ENCODE assay signal across 1 cellular context in genomic region chr1:241847796-241848668, GRCh38.
TF ChIP-seq lines count a peak whose summit lies in the region.

Gene EXO1, plus strand, starts transcription at chr1:241848204. Its CDS starts 2,222 bp downstream, at chr1:241850426.

TF ChIP-seq in HepG2, 621 proteins besides CTCF, POLR2A, EP300 and RAD21 (continued from another document and continues in another):
- peak; percentile 26; the same call in 1 of the 2 replicates for TF ChIP-seq ZBTB26 (CRISPR knock-in tag; IDR thresholded peaks at IDR 0.05; ENCODE audit: borderline replicate concordance)
- TF ChIP-seq ZNF232 (CRISPR knock-in tag; IDR thresholded peaks at IDR 0.05; ENCODE audit: borderline replicate concordance) = no peak; the same call in 1 of the 2 replicates
- TF ChIP-seq SIN3B (IDR thresholded peaks at IDR 0.05; ENCODE audit: low read length) = peak; percentile 98
- no peak for TF ChIP-seq STAT5B (CRISPR knock-in tag; IDR thresholded peaks at IDR 0.05)
- peak; percentile 95 for TF ChIP-seq YEATS2 (CRISPR knock-in tag; IDR thresholded peaks at IDR 0.05; ENCODE audit: borderline replicate concordance)
- TF ChIP-seq ETV5 (CRISPR knock-in tag; IDR thresholded peaks at IDR 0.05; ENCODE audit: borderline replicate concordance) = 0 out of 2 replicates have a peak, but pooled peaks have one; percentile 42
- peak; percentile 81 for TF ChIP-seq PHF20 (CRISPR knock-in tag; IDR thresholded peaks at IDR 0.05)
- TF ChIP-seq ZNF264 (CRISPR knock-in tag; IDR thresholded peaks at IDR 0.05) = no peak
- peak; percentile 72; the same call in 1 of the 2 replicates for TF ChIP-seq ZNF878 (CRISPR knock-in tag; IDR thresholded peaks at IDR 0.05)
- TF ChIP-seq ATF7 (IDR thresholded peaks at IDR 0.05) = 0 out of 2 replicates have a peak, but pooled peaks have one; percentile 30
- peak; percentile 40; the same call in 1 of the 2 replicates for TF ChIP-seq ATF7 (CRISPR knock-in tag; IDR thresholded peaks at IDR 0.05)
- TF ChIP-seq CC2D1A (CRISPR knock-in tag; IDR thresholded peaks at IDR 0.05) = 0 out of 2 replicates have a peak, but pooled peaks have one; percentile 11
- TF ChIP-seq IRF2 (CRISPR knock-in tag; IDR thresholded peaks at IDR 0.05) = peak; percentile 65
- no peak for TF ChIP-seq MLX (CRISPR knock-in tag; IDR thresholded peaks at IDR 0.05)
- TF ChIP-seq TGIF2 (CRISPR knock-in tag; IDR thresholded peaks at IDR 0.05) = peak; percentile 84; the same call in 1 of the 2 replicates
- TF ChIP-seq ZUFSP (CRISPR knock-in tag; IDR thresholded peaks at IDR 0.05; ENCODE audit: borderline replicate concordance) = no peak
- TF ChIP-seq ZNF501 (CRISPR knock-in tag; IDR thresholded peaks at IDR 0.05) = peak; percentile 97
- no peak for TF ChIP-seq NFIB (CRISPR knock-in tag; IDR thresholded peaks at IDR 0.05; ENCODE audit: borderline replicate concordance)
- peak; percentile 80 for TF ChIP-seq DR1 (CRISPR knock-in tag; IDR thresholded peaks at IDR 0.05)
- peak; percentile 68 to 74; a peak in 2 of 4 replicates for TF ChIP-seq HMGXB4 (CRISPR knock-in tag; IDR thresholded peaks at IDR 0.05; ENCODE audit: borderline replicate concordance in 1 of 2, low read depth in 1 of 2)
- TF ChIP-seq PAXIP1 (CRISPR knock-in tag; conservative IDR thresholded peaks at IDR 0.05) = no peak
- peak; percentile 79 for TF ChIP-seq DMAP1 (CRISPR knock-in tag; IDR thresholded peaks at IDR 0.05)
- no peak; the same call in 1 of the 2 replicates for TF ChIP-seq ZNF609 (CRISPR knock-in tag; IDR thresholded peaks at IDR 0.05; ENCODE audit: borderline replicate concordance)
- peak; percentile 40; the same call in 1 of the 2 replicates for TF ChIP-seq FOSL2 (CRISPR knock-in tag; IDR thresholded peaks at IDR 0.05)
- peak; percentile 83 for TF ChIP-seq ZNF235 (CRISPR knock-in tag; IDR thresholded peaks at IDR 0.05; ENCODE audit: borderline replicate concordance)
- 0 out of 2 replicates have a peak, but pooled peaks have one; percentile 39 for TF ChIP-seq ZNF770 (CRISPR knock-in tag; IDR thresholded peaks at IDR 0.05)
- no peak for TF ChIP-seq ZNF772 (CRISPR knock-in tag; IDR thresholded peaks at IDR 0.05)
- TF ChIP-seq SP4 (CRISPR knock-in tag; IDR thresholded peaks at IDR 0.05) = peak; percentile 96
- TF ChIP-seq ZNF557 (CRISPR knock-in tag; IDR thresholded peaks at IDR 0.05) = 0 out of 2 replicates have a peak, but pooled peaks have one; percentile 62
- TF ChIP-seq REST (IDR thresholded peaks at IDR 0.05; ENCODE audit: borderline replicate concordance in 1 of 2, low read depth in 1 of 2, low read length in 2 of 2) = no peak
- TF ChIP-seq RARA (CRISPR knock-in tag; IDR thresholded peaks at IDR 0.05) = peak; percentile 27; the same call in 1 of the 2 replicates
- peak in 1 of 2 experiments; percentile 83; a peak in 2 of 4 replicates for TF ChIP-seq KLF16 (CRISPR knock-in tag; IDR thresholded peaks at IDR 0.05)
- TF ChIP-seq ZNF713 (CRISPR knock-in tag; IDR thresholded peaks at IDR 0.05) = 0 out of 2 replicates have a peak, but pooled peaks have one; percentile 58
- peak; percentile 36; the same call in 1 of the 2 replicates for TF ChIP-seq ZNF331 (CRISPR knock-in tag; IDR thresholded peaks at IDR 0.05)
- peak; percentile 69; the same call in 1 of the 2 replicates for TF ChIP-seq ZIK1 (CRISPR knock-in tag; IDR thresholded peaks at IDR 0.05; ENCODE audit: borderline replicate concordance, low read depth)
- TF ChIP-seq MXD3 (CRISPR knock-in tag; IDR thresholded peaks at IDR 0.05) = 0 out of 2 replicates have a peak, but pooled peaks have one; percentile 28
- peak; percentile 76; the same call in 1 of the 2 replicates for TF ChIP-seq CCDC6 (CRISPR knock-in tag; IDR thresholded peaks at IDR 0.05)
- TF ChIP-seq SP5 (CRISPR knock-in tag; IDR thresholded peaks at IDR 0.05; ENCODE audit: borderline replicate concordance, low read depth) = peak; percentile 82; the same call in 1 of the 2 replicates
- peak; percentile 93 for TF ChIP-seq MAX (IDR thresholded peaks at IDR 0.05)
